Comparison of ENCODE assay signal across 1 cellular context in the genomic region with DNA sequence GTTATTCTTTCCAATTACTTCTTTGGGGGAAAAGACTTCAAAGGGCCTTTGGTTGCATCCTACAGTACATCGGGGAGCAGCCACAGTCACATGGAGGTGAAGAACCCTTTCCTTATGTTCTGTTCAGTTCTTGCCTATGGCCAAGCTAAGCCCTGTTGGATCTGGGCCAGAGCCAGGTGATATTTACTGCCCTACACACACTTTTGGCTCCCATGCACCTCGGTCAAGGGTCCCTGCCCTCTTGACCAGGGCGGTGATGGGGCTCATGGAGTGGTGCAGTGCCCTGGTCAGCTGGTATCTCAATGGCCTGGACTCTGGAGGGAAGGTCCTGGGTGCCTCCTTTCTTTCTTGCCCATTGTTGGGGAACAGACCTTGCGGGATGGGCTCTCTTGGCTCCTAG.
TF ChIP-seq lines count a peak whose summit lies in the region.

No MANE protein-coding gene starts in this region.

TF ChIP-seq in H1, 55 proteins besides CTCF, POLR2A, EP300 and RAD21 (continued from another document):
- TF ChIP-seq TCF12 (IDR thresholded peaks at IDR 0.05; ENCODE audit: low read depth, low read length) (no peak), RXRA (IDR thresholded peaks at IDR 0.05; ENCODE audit: insufficient read depth, low read depth, low read length) (no peak), CEBPB (IDR thresholded peaks at IDR 0.05; ENCODE audit: low read depth, low read length) (no peak)
